In genomic region chr9:120941046-120941770, GRCh38 we compare ENCODE assay signal across 15 cellular contexts. TPM values are rescaled to one million over a fixed set of nuclear protein-coding genes. Genes with fewer than 3 reads are reported as not detected.
DNase-seq lines count a peak whose midpoint lies in the region; ATAC-seq lines count a peak whose summit lies in the region.
"Had no signal": no experiment of that assay in that cellular context is flagged by ENCODE, and none has a peak within 500 bp of the region (broad histone marks: within the 10 kb centered on the region; RNA-seq: fewer than 3 reads in every experiment).

No MANE protein-coding gene starts in this region.

- no peak for ATAC-seq in activated T-helper 17 cell treated with anti-CD3 and anti-CD28 coated beads, Interleukin-2, amount 50 U/mL, for 72 hours (replicated peaks)
- ATAC-seq in stimulated activated effector memory CD8-positive, alpha-beta T cell treated with anti-CD3 and anti-CD28 coated beads, Interleukin-12 subunit alpha, Interleukin-12 subunit beta, amount 100 ng/mL, for 72 hours = no peak
- no peak for ATAC-seq in GM21390 (IDR thresholded peaks at IDR 0.05; ENCODE audit: unreplicated experiment)
- ATAC-seq: CD8-positive, alpha-beta T cell had no signal

- H3K9me3 Mint-ChIP-seq in activated T-helper 17 cell treated with anti-CD3 and anti-CD28 coated beads, Interleukin-2, amount 50 U/mL, for 72 hours = no peaks in the 10 kb centered on the region
- H3K9me3 Mint-ChIP-seq in stimulated activated effector memory CD8-positive, alpha-beta T cell treated with anti-CD3 and anti-CD28 coated beads, Interleukin-12 subunit alpha, Interleukin-12 subunit beta, amount 100 ng/mL, for 72 hours = no peaks in the 10 kb centered on the region
- H3K9me3 Mint-ChIP-seq: CD8-positive, alpha-beta T cell; immature natural killer cell had no signal

- H3K27me3 Mint-ChIP-seq in activated T-helper 17 cell treated with anti-CD3 and anti-CD28 coated beads, Interleukin-2, amount 50 U/mL, for 72 hours = no peaks in the 10 kb centered on the region

- H3K4me1 Mint-ChIP-seq in activated T-helper 17 cell treated with anti-CD3 and anti-CD28 coated beads, Interleukin-2, amount 50 U/mL, for 72 hours = peaks cover 8% of the 10 kb centered on the region
- peaks cover 19% of the 10 kb centered on the region for H3K4me1 Mint-ChIP-seq in stimulated activated effector memory CD8-positive, alpha-beta T cell treated with anti-CD3 and anti-CD28 coated beads, Interleukin-12 subunit alpha, Interleukin-12 subunit beta, amount 100 ng/mL, for 72 hours

- H3K27ac Mint-ChIP-seq in activated T-helper 17 cell treated with anti-CD3 and anti-CD28 coated beads, Interleukin-2, amount 50 U/mL, for 72 hours = peak overlapping the region; percentile 9
- H3K27ac Mint-ChIP-seq in stimulated activated effector memory CD8-positive, alpha-beta T cell treated with anti-CD3 and anti-CD28 coated beads, Interleukin-12 subunit alpha, Interleukin-12 subunit beta, amount 100 ng/mL, for 72 hours = peak overlapping the region; percentile 24
- H3K27ac Mint-ChIP-seq: CD8-positive, alpha-beta T cell; immature natural killer cell had no signal

- DNase-seq in GM03348 (ENCODE audit: low spot score) (peak; percentile 73), fibroblast of the conjunctiva (ENCODE audit: low read depth) (peak; percentile 28), HuH-7 (ENCODE audit: low spot score) (no peak), H4 (ENCODE audit: low spot score) (no peak)
- DNase-seq in stimulated activated effector memory CD8-positive, alpha-beta T cell treated with anti-CD3 and anti-CD28 coated beads, Interleukin-12 subunit alpha, Interleukin-12 subunit beta, amount 100 ng/mL, for 72 hours (ENCODE audit: low spot score in 2 of 2) = no peak
- DNase-seq in activated T-cell treated with anti-CD3 and anti-CD28 coated beads, Interleukin-2, amount 50 U/mL, for 1 hour = no peak
- DNase-seq: CD8-positive, alpha-beta T cell; foreskin melanocyte; immature natural killer cell; NCI-H748 treated with DMSO at 0.1 percent for 48 hours; SHP77 treated with DMSO at 0.1 percent for 48 hours; stimulated activated CD4-positive, alpha-beta T cell treated with anti-CD3 and anti-CD28 coated beads, Interleukin-4, amount 100 ng/mL, for 4 hours; stimulated activated naive CD4-positive, alpha-beta T cell had no signal

- no peaks in the 10 kb centered on the region for H3K36me3 Mint-ChIP-seq in activated T-helper 17 cell treated with anti-CD3 and anti-CD28 coated beads, Interleukin-2, amount 50 U/mL, for 72 hours (ENCODE audit: low read depth)
- H3K36me3 Mint-ChIP-seq in stimulated activated effector memory CD8-positive, alpha-beta T cell treated with anti-CD3 and anti-CD28 coated beads, Interleukin-12 subunit alpha, Interleukin-12 subunit beta, amount 100 ng/mL, for 72 hours = peaks cover 4% of the 10 kb centered on the region
- H3K36me3 Mint-ChIP-seq: CD8-positive, alpha-beta T cell; immature natural killer cell had no signal

- H3K4me3 Mint-ChIP-seq in activated T-helper 17 cell treated with anti-CD3 and anti-CD28 coated beads, Interleukin-2, amount 50 U/mL, for 72 hours = no peak overlapping the region
- H3K4me3 Mint-ChIP-seq in stimulated activated effector memory CD8-positive, alpha-beta T cell treated with anti-CD3 and anti-CD28 coated beads, Interleukin-12 subunit alpha, Interleukin-12 subunit beta, amount 100 ng/mL, for 72 hours = no peak overlapping the region
- H3K4me3 Mint-ChIP-seq: CD8-positive, alpha-beta T cell; immature natural killer cell had no signal

RNA-seq across cellular contexts. Expression of gene TRAF1, which starts 14.6 kb away (rescaled TPM):
- total RNA-seq in activated T-helper 17 cell treated with anti-CD3 and anti-CD28 coated beads, Interleukin-2, amount 50 U/mL, for 72 hours = 100 to 1,000 TPM in 1 of 2 donors, 10 to 100 TPM in 1; 71.4 to 164 TPM
- 0.21 TPM in 2 replicates for total RNA-seq in H4 (2014; rRNA removed; shearing (Covaris generic))

Comparison
In these comparisons a context has a peak if more than half of its experiments do, and no peak if none do; other contexts are left out.
1. DNase-seq: peak in GM03348 (single experiment) and fibroblast of the conjunctiva (single experiment); none in stimulated activated effector memory CD8-positive, alpha-beta T cell treated with anti-CD3 and anti-CD28 coated beads, Interleukin-12 subunit alpha, Interleukin-12 subunit beta, amount 100 ng/mL, for 72 hours (0 of 2), HuH-7 (single experiment), H4 (single experiment) and activated T-cell treated with anti-CD3 and anti-CD28 coated beads, Interleukin-2, amount 50 U/mL, for 1 hour (single experiment).
2. RNA of gene TRAF1, which starts 14.6 kb away (total RNA-seq): 71.4 to 164 TPM in activated T-helper 17 cell treated with anti-CD3 and anti-CD28 coated beads, Interleukin-2, amount 50 U/mL, for 72 hours; 0.21 TPM in H4; every median in the first group is over 10 times any median in the second.